ENCODE assay signal across 1 cellular context in the genomic region with DNA sequence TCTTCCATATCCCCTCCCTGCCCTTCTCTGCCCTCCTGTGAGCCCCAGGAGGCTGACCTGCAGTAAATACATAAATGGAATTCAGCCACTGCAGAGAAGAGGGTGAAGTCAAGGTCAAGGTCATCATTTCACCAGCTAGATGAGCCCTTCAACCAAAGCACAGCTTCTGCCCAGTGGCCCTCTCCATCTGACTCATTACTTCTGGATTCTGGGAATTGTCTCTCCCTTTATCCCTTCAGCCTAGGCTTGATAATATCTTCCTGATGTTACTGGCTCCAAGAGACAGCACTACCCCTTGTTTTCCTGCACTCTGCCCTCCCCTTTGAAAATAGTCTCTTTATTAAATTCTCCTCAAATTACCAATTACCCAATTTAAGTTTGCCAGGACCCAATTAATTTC.
TF ChIP-seq lines count a peak whose summit lies in the region.

No MANE protein-coding gene starts in this region.

TF ChIP-seq in SK-N-SH treated with all-trans-retinoic acid at 6 μM for 48 hours, 23 proteins besides CTCF, POLR2A, EP300 and RAD21 (continued from another document):
- TF ChIP-seq, protein P1, sequence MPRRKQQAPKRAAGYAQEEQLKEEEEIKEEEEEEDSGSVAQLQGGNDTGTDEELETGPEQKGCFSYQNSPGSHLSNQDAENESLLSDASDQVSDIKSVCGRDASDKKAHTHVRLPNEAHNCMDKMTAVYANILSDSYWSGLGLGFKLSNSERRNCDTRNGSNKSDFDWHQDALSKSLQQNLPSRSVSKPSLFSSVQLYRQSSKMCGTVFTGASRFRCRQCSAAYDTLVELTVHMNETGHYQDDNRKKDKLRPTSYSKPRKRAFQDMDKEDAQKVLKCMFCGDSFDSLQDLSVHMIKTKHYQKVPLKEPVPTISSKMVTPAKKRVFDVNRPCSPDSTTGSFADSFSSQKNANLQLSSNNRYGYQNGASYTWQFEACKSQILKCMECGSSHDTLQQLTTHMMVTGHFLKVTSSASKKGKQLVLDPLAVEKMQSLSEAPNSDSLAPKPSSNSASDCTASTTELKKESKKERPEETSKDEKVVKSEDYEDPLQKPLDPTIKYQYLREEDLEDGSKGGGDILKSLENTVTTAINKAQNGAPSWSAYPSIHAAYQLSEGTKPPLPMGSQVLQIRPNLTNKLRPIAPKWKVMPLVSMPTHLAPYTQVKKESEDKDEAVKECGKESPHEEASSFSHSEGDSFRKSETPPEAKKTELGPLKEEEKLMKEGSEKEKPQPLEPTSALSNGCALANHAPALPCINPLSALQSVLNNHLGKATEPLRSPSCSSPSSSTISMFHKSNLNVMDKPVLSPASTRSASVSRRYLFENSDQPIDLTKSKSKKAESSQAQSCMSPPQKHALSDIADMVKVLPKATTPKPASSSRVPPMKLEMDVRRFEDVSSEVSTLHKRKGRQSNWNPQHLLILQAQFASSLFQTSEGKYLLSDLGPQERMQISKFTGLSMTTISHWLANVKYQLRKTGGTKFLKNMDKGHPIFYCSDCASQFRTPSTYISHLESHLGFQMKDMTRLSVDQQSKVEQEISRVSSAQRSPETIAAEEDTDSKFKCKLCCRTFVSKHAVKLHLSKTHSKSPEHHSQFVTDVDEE (CRISPR knock-in tag; IDR thresholded peaks at IDR 0.05), result no peak
- no peak for TF ChIP-seq OSR1 (CRISPR knock-in tag; IDR thresholded peaks at IDR 0.05)
- TF ChIP-seq, protein P2, sequence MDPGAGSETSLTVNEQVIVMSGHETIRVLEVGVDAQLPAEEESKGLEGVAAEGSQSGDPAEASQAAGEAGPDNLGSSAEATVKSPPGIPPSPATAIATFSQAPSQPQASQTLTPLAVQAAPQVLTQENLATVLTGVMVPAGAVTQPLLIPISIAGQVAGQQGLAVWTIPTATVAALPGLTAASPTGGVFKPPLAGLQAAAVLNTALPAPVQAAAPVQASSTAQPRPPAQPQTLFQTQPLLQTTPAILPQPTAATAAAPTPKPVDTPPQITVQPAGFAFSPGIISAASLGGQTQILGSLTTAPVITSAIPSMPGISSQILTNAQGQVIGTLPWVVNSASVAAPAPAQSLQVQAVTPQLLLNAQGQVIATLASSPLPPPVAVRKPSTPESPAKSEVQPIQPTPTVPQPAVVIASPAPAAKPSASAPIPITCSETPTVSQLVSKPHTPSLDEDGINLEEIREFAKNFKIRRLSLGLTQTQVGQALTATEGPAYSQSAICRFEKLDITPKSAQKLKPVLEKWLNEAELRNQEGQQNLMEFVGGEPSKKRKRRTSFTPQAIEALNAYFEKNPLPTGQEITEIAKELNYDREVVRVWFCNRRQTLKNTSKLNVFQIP (CRISPR knock-in tag; IDR thresholded peaks at IDR 0.05; ENCODE audit: borderline replicate concordance, low read depth), result no peak
- no peak for TF ChIP-seq RARB (CRISPR knock-in tag; IDR thresholded peaks at IDR 0.05)
- TF ChIP-seq ZNF70 (CRISPR knock-in tag; IDR thresholded peaks at IDR 0.05), result no peak
- TF ChIP-seq ARNTL (CRISPR knock-in tag; IDR thresholded peaks at IDR 0.05; ENCODE audit: borderline replicate concordance, low read depth), result no peak
- no peak for TF ChIP-seq PPARA (CRISPR knock-in tag; IDR thresholded peaks at IDR 0.05; ENCODE audit: borderline replicate concordance)
- TF ChIP-seq ZFP3 (CRISPR knock-in tag; IDR thresholded peaks at IDR 0.05), result peak; percentile 55; the same call in 1 of the 2 replicates
- no peak for TF ChIP-seq ZNF565 (CRISPR knock-in tag; conservative IDR thresholded peaks at IDR 0.05; ENCODE audit: low read depth)
